In genomic region chr3:149781216-149781615, GRCh38 we compare ENCODE assay signal across 19 cellular contexts. TPM values are rescaled to one million over a fixed set of nuclear protein-coding genes. Genes with fewer than 3 reads are reported as not detected.
DNase-seq lines count a peak whose midpoint lies in the region; ATAC-seq and TF ChIP-seq lines count a peak whose summit lies in the region.
"Had no signal": no experiment of that assay in that cellular context is flagged by ENCODE, and none has a peak within 500 bp of the region (broad histone marks: within the 10 kb centered on the region; RNA-seq: fewer than 3 reads in every experiment).

No MANE protein-coding gene starts in this region.

- peaks cover 1% of the 10 kb centered on the region for H3K27me3 Mint-ChIP-seq in stimulated activated naive CD8-positive, alpha-beta T cell treated with anti-CD3 and anti-CD28 coated beads, Interleukin-15, Interleukin-2, amounts not matched to agents 100 ng/mL and 50 ng/mL, for 24 hours
- H3K27me3 Mint-ChIP-seq in stimulated activated naive CD8-positive, alpha-beta T cell treated with anti-CD3 and anti-CD28 coated beads, Interleukin-15, amount 100 ng/mL, for 72 hours, result peaks cover 8% of the 10 kb centered on the region
- peaks cover 7% of the 10 kb centered on the region for H3K27me3 Mint-ChIP-seq in activated naive CD4-positive, alpha-beta T cell treated with anti-CD3 and anti-CD28 coated beads, Interleukin-2, amount 10 ng/mL, durations not matched to agents 7 days and 5 days

- H3K4me1 Mint-ChIP-seq in stimulated activated naive CD8-positive, alpha-beta T cell treated with anti-CD3 and anti-CD28 coated beads, Interleukin-15, Interleukin-2, amounts not matched to agents 100 ng/mL and 50 ng/mL, for 24 hours (ENCODE audit: low read depth), result peaks cover 7% of the 10 kb centered on the region
- H3K4me1 Mint-ChIP-seq in stimulated activated naive CD8-positive, alpha-beta T cell treated with anti-CD3 and anti-CD28 coated beads, Interleukin-15, amount 100 ng/mL, for 72 hours, result no peaks in the 10 kb centered on the region
- H3K4me1 Mint-ChIP-seq in activated naive CD4-positive, alpha-beta T cell treated with anti-CD3 and anti-CD28 coated beads, Interleukin-2, amount 10 ng/mL, durations not matched to agents 7 days and 5 days, result no peaks in the 10 kb centered on the region
- H3K4me1 Mint-ChIP-seq: brain had no signal

- peak overlapping the region; percentile 41 for H3K27ac Mint-ChIP-seq in stimulated activated naive CD8-positive, alpha-beta T cell treated with anti-CD3 and anti-CD28 coated beads, Interleukin-15, Interleukin-2, amounts not matched to agents 100 ng/mL and 50 ng/mL, for 24 hours
- no peak overlapping the region for H3K27ac Mint-ChIP-seq in stimulated activated naive CD8-positive, alpha-beta T cell treated with anti-CD3 and anti-CD28 coated beads, Interleukin-15, amount 100 ng/mL, for 72 hours
- H3K27ac Mint-ChIP-seq in activated naive CD4-positive, alpha-beta T cell treated with anti-CD3 and anti-CD28 coated beads, Interleukin-2, amount 10 ng/mL, durations not matched to agents 7 days and 5 days, result no peak overlapping the region
- H3K27ac Mint-ChIP-seq: activated CD8-positive, alpha-beta T cell treated with anti-CD3 and anti-CD28 coated beads, Interleukin-2, amount 10 ng/mL, durations not matched to agents 7 days and 5 days; brain had no signal

- H3K4me3 Mint-ChIP-seq in stimulated activated naive CD8-positive, alpha-beta T cell treated with anti-CD3 and anti-CD28 coated beads, Interleukin-15, Interleukin-2, amounts not matched to agents 100 ng/mL and 50 ng/mL, for 24 hours, result no peak overlapping the region
- no peak overlapping the region for H3K4me3 Mint-ChIP-seq in stimulated activated naive CD8-positive, alpha-beta T cell treated with anti-CD3 and anti-CD28 coated beads, Interleukin-15, amount 100 ng/mL, for 72 hours
- H3K4me3 Mint-ChIP-seq in activated naive CD4-positive, alpha-beta T cell treated with anti-CD3 and anti-CD28 coated beads, Interleukin-2, amount 10 ng/mL, durations not matched to agents 7 days and 5 days, result no peak overlapping the region
- H3K4me3 Mint-ChIP-seq: activated CD8-positive, alpha-beta T cell treated with anti-CD3 and anti-CD28 coated beads, Interleukin-2, amount 10 ng/mL, durations not matched to agents 7 days and 5 days; brain had no signal

- DNase-seq in stimulated activated naive CD8-positive, alpha-beta T cell treated with anti-CD3 and anti-CD28 coated beads, Interleukin-15, amount 100 ng/mL, for 72 hours, result no peak
- DNase-seq in NOMO-1 (lab: John Stamatoyannopoulos, UW; ENCODE audit: unreplicated experiment in 2 of 2) (peak; percentile 84 to 90), dermis blood vessel endothelial cell (peak; percentile 10), Peyer's patch (no peak)
- no peak for DNase-seq in activated naive CD4-positive, alpha-beta T cell treated with anti-CD3 and anti-CD28 coated beads, Interleukin-2, amount 10 ng/mL, durations not matched to agents 7 days and 5 days
- no peak for DNase-seq in activated naive CD4-positive, alpha-beta T cell treated with anti-CD3 and anti-CD28 coated beads, Interleukin-2, amount 50 U/mL, for 16 hours
- DNase-seq: activated CD8-positive, alpha-beta T cell treated with anti-CD3 and anti-CD28 coated beads, Interleukin-2, amount 10 ng/mL, durations not matched to agents 7 days and 5 days; activated effector memory CD4-positive, alpha-beta T cell treated with anti-CD3 and anti-CD28 coated beads, Interleukin-2, amount 50 U/mL, for 16 hours; effector CD4-positive, alpha-beta T cell; mesendoderm; NCI-H1436 treated with DMSO at 0.1 percent for 48 hours; small intestine; T-helper 9 cell had no signal

- H3K27ac ChIP-seq in Peyer's patch, result peak overlapping the region in 2 of 4 donors; percentile 2 to 8
- H3K27ac ChIP-seq: RWPE1 had no signal

- ATAC-seq in stimulated activated naive CD8-positive, alpha-beta T cell treated with anti-CD3 and anti-CD28 coated beads, Interleukin-15, amount 100 ng/mL, for 72 hours, result no peak
- ATAC-seq in GM21576 (IDR thresholded peaks at IDR 0.05; ENCODE audit: unreplicated experiment), result no peak
- ATAC-seq: activated CD8-positive, alpha-beta T cell treated with anti-CD3 and anti-CD28 coated beads, Interleukin-2, amount 10 ng/mL, durations not matched to agents 7 days and 5 days had no signal

- CTCF ChIA-PET in activated naive CD4-positive, alpha-beta T cell treated with anti-CD3 and anti-CD28 coated beads, Interleukin-2, amount 10 ng/mL, durations not matched to agents 7 days and 5 days (lab: Charles Lee), result interaction anchor here (1.4 kb wide), 1 partner anchor 9 kb away, joined by 8 read pairs; no protein-coding TSS in a partner anchor

- TF ChIP-seq POLR2A in Peyer's patch (IDR thresholded peaks at IDR 0.05), result no peak

- H3K36me3 ChIP-seq in Peyer's patch, result no peaks in the 10 kb centered on the region

- no peaks in the 10 kb centered on the region for H3K9me3 Mint-ChIP-seq in stimulated activated naive CD8-positive, alpha-beta T cell treated with anti-CD3 and anti-CD28 coated beads, Interleukin-15, Interleukin-2, amounts not matched to agents 100 ng/mL and 50 ng/mL, for 24 hours
- H3K9me3 Mint-ChIP-seq in stimulated activated naive CD8-positive, alpha-beta T cell treated with anti-CD3 and anti-CD28 coated beads, Interleukin-15, amount 100 ng/mL, for 72 hours, result no peaks in the 10 kb centered on the region
- H3K9me3 Mint-ChIP-seq in activated naive CD4-positive, alpha-beta T cell treated with anti-CD3 and anti-CD28 coated beads, Interleukin-2, amount 10 ng/mL, durations not matched to agents 7 days and 5 days, result no peaks in the 10 kb centered on the region

- no peaks in the 10 kb centered on the region for H3K27me3 ChIP-seq in Peyer's patch

- TF ChIP-seq CTCF in Peyer's patch (IDR thresholded peaks at IDR 0.05), result no peak

- no peak overlapping the region for H3K4me3 ChIP-seq in Peyer's patch

- H3K36me3 Mint-ChIP-seq in stimulated activated naive CD8-positive, alpha-beta T cell treated with anti-CD3 and anti-CD28 coated beads, Interleukin-15, Interleukin-2, amounts not matched to agents 100 ng/mL and 50 ng/mL, for 24 hours (ENCODE audit: low read depth), result no peaks in the 10 kb centered on the region
- H3K36me3 Mint-ChIP-seq in activated naive CD4-positive, alpha-beta T cell treated with anti-CD3 and anti-CD28 coated beads, Interleukin-2, amount 10 ng/mL, durations not matched to agents 7 days and 5 days, result no peaks in the 10 kb centered on the region
- H3K36me3 Mint-ChIP-seq: brain had no signal

- no peaks in the 10 kb centered on the region for H3K4me1 ChIP-seq in Peyer's patch

- no peaks in the 10 kb centered on the region for H3K9me3 ChIP-seq in Peyer's patch

RNA-seq across cellular contexts. Expression of gene ANKUB1, which starts 11.1 kb away (rescaled TPM):
- total RNA-seq in dermis blood vessel endothelial cell (not detected in 2 replicates), Peyer's patch (not detected)
- total RNA-seq: activated CD8-positive, alpha-beta T cell treated with anti-CD3 and anti-CD28 coated beads, Interleukin-2, amount 10 ng/mL, durations not matched to agents 7 days and 5 days; NCI-H460; subcutaneous adipose tissue had no signal

RNA-seq across cellular contexts. Expression of gene COMMD2, which starts 28.9 kb away (rescaled TPM):
- total RNA-seq in dermis blood vessel endothelial cell, result 30.8 and 38.1 TPM in 2 replicates
- 10 to 100 TPM; 10.9 to 29.7 (median 17.9) TPM for total RNA-seq in Peyer's patch

RNA-seq across cellular contexts. Expression of gene RNF13, which starts 31.8 kb away (rescaled TPM):
- total RNA-seq in dermis blood vessel endothelial cell, result 62.6 and 75.7 TPM in 2 replicates
- total RNA-seq in Peyer's patch, result 10 to 100 TPM; 35.0 to 74.3 (median 58.1) TPM

Comparison
In these comparisons a context has a peak if more than half of its experiments do, and no peak if none do; other contexts are left out.
1. DNase-seq: peak in NOMO-1 (2 of 2) and dermis blood vessel endothelial cell (single experiment); none in stimulated activated naive CD8-positive, alpha-beta T cell treated with anti-CD3 and anti-CD28 coated beads, Interleukin-15, amount 100 ng/mL, for 72 hours (0 of 2), activated naive CD4-positive, alpha-beta T cell treated with anti-CD3 and anti-CD28 coated beads, Interleukin-2, amount 10 ng/mL, durations not matched to agents 7 days and 5 days (single experiment), Peyer's patch (0 of 3) and activated naive CD4-positive, alpha-beta T cell treated with anti-CD3 and anti-CD28 coated beads, Interleukin-2, amount 50 U/mL, for 16 hours (single experiment).